In the genomic region with DNA sequence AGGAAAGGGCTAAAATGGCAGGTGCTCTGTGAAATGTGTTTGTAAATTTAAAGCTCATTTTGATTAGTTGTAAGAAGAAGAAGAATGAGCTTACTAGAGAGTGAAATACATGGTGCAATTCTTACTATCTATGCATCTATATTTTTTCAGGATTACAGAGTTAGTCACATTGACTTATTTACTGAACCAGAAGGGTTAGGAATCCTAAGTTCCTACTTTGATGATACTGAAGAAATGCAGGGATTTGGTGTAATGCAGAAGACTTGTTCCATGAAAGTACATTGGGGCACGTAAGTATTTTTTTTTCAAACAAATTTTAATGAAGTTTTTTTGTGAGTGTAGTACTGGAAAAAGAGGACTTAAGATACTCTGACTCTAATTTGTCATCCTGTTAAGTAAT, we compare ENCODE assay signal across 20 cellular contexts.
"Had no signal": no experiment of that assay in that cellular context is flagged by ENCODE, and none has a peak within 500 bp of the region (broad histone marks: within the 10 kb centered on the region; RNA-seq: fewer than 3 reads in every experiment).

No MANE protein-coding gene starts in this region.

- H3K27ac ChIP-seq: ascending aorta, gastroesophageal sphincter, heart right ventricle, lower lobe of right lung, parathyroid adenoma, stomach, testis, upper lobe of right lung had no signal

- H3K4me3 Mint-ChIP-seq: activated CD8-positive, alpha-beta memory T cell treated with anti-CD3 and anti-CD28 coated beads, Interleukin-2, amount 10 ng/mL, durations not matched to agents 7 days and 5 days; activated naive CD8-positive, alpha-beta T cell treated with anti-CD3 and anti-CD28 coated beads, Interleukin-2, amount 50 U/mL, for 24 hours; activated T-cell treated with anti-CD3 and anti-CD28 coated beads, Interleukin-2, amount 50 U/mL, for 4 hours; dendritic cell treated with granulocyte-macrophage colony-stimulating factor and Interleukin-4, amounts not matched to agents 40 ng/mL and 50 ng/mL, for 4 days; neural crest cell had no signal

- ATAC-seq: activated CD4-positive, CD25-positive, alpha-beta regulatory T cell treated with anti-CD3 and anti-CD28 coated beads, Interleukin-2, amount 50 U/mL, for 24 hours; activated CD8-positive, alpha-beta memory T cell treated with anti-CD3 and anti-CD28 coated beads, Interleukin-2, amount 10 ng/mL, durations not matched to agents 7 days and 5 days; activated naive CD8-positive, alpha-beta T cell treated with anti-CD3 and anti-CD28 coated beads, Interleukin-2, amount 50 U/mL, for 24 hours; activated T-cell treated with anti-CD3 and anti-CD28 coated beads, Interleukin-2, amount 50 U/mL, for 4 hours; gastroesophageal sphincter; heart right ventricle; left cardiac atrium; lower lobe of right lung; upper lobe of right lung had no signal

- H3K27ac Mint-ChIP-seq: activated naive CD8-positive, alpha-beta T cell treated with anti-CD3 and anti-CD28 coated beads, Interleukin-2, amount 50 U/mL, for 24 hours; dendritic cell treated with granulocyte-macrophage colony-stimulating factor and Interleukin-4, amounts not matched to agents 40 ng/mL and 50 ng/mL, for 4 days had no signal

- H3K4me3 ChIP-seq: ascending aorta, gastroesophageal sphincter, heart right ventricle, lower lobe of right lung, stomach, testis, upper lobe of right lung had no signal

- H3K27me3 Mint-ChIP-seq: activated CD8-positive, alpha-beta memory T cell treated with anti-CD3 and anti-CD28 coated beads, Interleukin-2, amount 10 ng/mL, durations not matched to agents 7 days and 5 days; activated naive CD8-positive, alpha-beta T cell treated with anti-CD3 and anti-CD28 coated beads, Interleukin-2, amount 50 U/mL, for 24 hours; dendritic cell treated with granulocyte-macrophage colony-stimulating factor and Interleukin-4, amounts not matched to agents 40 ng/mL and 50 ng/mL, for 4 days had no signal

- H3K9me3 Mint-ChIP-seq: activated naive CD8-positive, alpha-beta T cell treated with anti-CD3 and anti-CD28 coated beads, Interleukin-2, amount 50 U/mL, for 24 hours; activated T-cell treated with anti-CD3 and anti-CD28 coated beads, Interleukin-2, amount 50 U/mL, for 4 hours; dendritic cell treated with granulocyte-macrophage colony-stimulating factor and Interleukin-4, amounts not matched to agents 40 ng/mL and 50 ng/mL, for 4 days; neural crest cell had no signal

- H3K4me1 Mint-ChIP-seq: neural crest cell had no signal

- DNase-seq: activated CD4-positive, alpha-beta T cell treated with anti-CD3 and anti-CD28 coated beads, Interleukin-2, amount 50 U/mL, for 4 hours; activated CD8-positive, alpha-beta memory T cell treated with anti-CD3 and anti-CD28 coated beads, Interleukin-2, amount 10 ng/mL, durations not matched to agents 7 days and 5 days; activated gamma-delta T cell; activated naive CD8-positive, alpha-beta T cell treated with anti-CD3 and anti-CD28 coated beads, Interleukin-2, amount 50 U/mL, for 24 hours; activated T-cell treated with anti-CD3 and anti-CD28 coated beads, Interleukin-2, amount 50 U/mL, for 4 hours; effector memory CD4-positive, alpha-beta T cell; heart right ventricle; left cardiac atrium; lower lobe of right lung; stimulated activated CD4-positive, alpha-beta T cell treated with anti-CD3 and anti-CD28 coated beads, Interleukin-12 subunit alpha, Interleukin-12 subunit beta, amount 100 ng/mL, for 4 hours; stimulated activated CD4-positive, alpha-beta T cell treated with anti-CD3 and anti-CD28 coated beads, Interleukin-2, amount 100 ng/mL, for 24 hours; stomach; testis; upper lobe of right lung had no signal
